Comparison of ENCODE assay signal across 8 cellular contexts in genomic region chrX:120629667-120630537, GRCh38. TPM values are rescaled to one million over a fixed set of nuclear protein-coding genes. Genes with fewer than 3 reads are reported as not detected.
DNase-seq lines count a peak whose midpoint lies in the region; ATAC-seq and TF ChIP-seq lines count a peak whose summit lies in the region.

Gene C1GALT1C1 (minus strand): TSS chrX:120630054. CDS start chrX:120627166, 2,888 bp downstream.

- DNase-seq in NCI-H1092 treated with DMSO at 0.1 percent for 48 hours (lab: John Stamatoyannopoulos, UW) (peak; percentile 98), SKM-1 (lab: John Stamatoyannopoulos, UW; ENCODE audit: unreplicated experiment) (peak; percentile 89), glutamatergic neuron (peak; percentile 90), osteoblast (ENCODE audit: insufficient read length, low spot score, missing footprints) (peak; percentile 82), thoracic aorta (ENCODE audit: low spot score) (peak; percentile 55)

- no peaks in the 10 kb centered on the region for H3K36me3 Mint-ChIP-seq in activated naive CD8-positive, alpha-beta T cell
- H3K36me3 Mint-ChIP-seq in glutamatergic neuron (ENCODE audit: unreplicated experiment): no peaks in the 10 kb centered on the region

- H3K4me2 ChIP-seq in osteoblast (ENCODE audit: insufficient read depth, low read length): peak within 1 kb of the TSS; percentile 86

- H2AFZ ChIP-seq in osteoblast (ENCODE audit: low read length): peak within 1 kb of the TSS; percentile 65

- ATAC-seq in HG02610 (IDR thresholded peaks at IDR 0.05; ENCODE audit: unreplicated experiment): peak; percentile 96
- ATAC-seq in thoracic aorta (ENCODE audit: insufficient number of reproducible peaks, low FRiP score, low read depth): peak; percentile 97

- no peaks in the 10 kb centered on the region for H3K27me3 Mint-ChIP-seq in activated naive CD8-positive, alpha-beta T cell
- H3K27me3 Mint-ChIP-seq in glutamatergic neuron (ENCODE audit: unreplicated experiment): no peaks in the 10 kb centered on the region

- H3K27me3 ChIP-seq in osteoblast (ENCODE audit: insufficient read depth, low read length) (no peaks in the 10 kb centered on the region), thoracic aorta (replicated peaks; ENCODE audit: insufficient read depth) (no peaks in the 10 kb centered on the region)

- H3K4me1 ChIP-seq in osteoblast (ENCODE audit: insufficient read depth, low read length) (peaks cover 10% of the 10 kb centered on the region), thoracic aorta (ENCODE audit: control insufficient read depth in 1 of 2, low read depth in 2 of 2) (peaks cover 0 to 6% of the 10 kb centered on the region in 2 donors)

- H3K79me2 ChIP-seq in osteoblast (ENCODE audit: insufficient read depth, low read length): peaks cover 21% of the 10 kb centered on the region

- H3K9me3 Mint-ChIP-seq in activated naive CD8-positive, alpha-beta T cell (ENCODE audit: low read depth): no peaks in the 10 kb centered on the region
- no peaks in the 10 kb centered on the region for H3K9me3 Mint-ChIP-seq in glutamatergic neuron (ENCODE audit: unreplicated experiment)

- peak within 1 kb of the TSS; percentile 82 for H3K27ac ChIP-seq in osteoblast (ENCODE audit: low read depth, low read length)
- peak within 1 kb of the TSS; percentile 82 to 93 for H3K27ac ChIP-seq in thoracic aorta

- no peaks in the 10 kb centered on the region for H4K20me1 ChIP-seq in osteoblast (ENCODE audit: insufficient read depth, low read length)

- peaks cover 21% of the 10 kb centered on the region for H3K4me1 Mint-ChIP-seq in activated naive CD8-positive, alpha-beta T cell (ENCODE audit: low read depth)
- no peaks in the 10 kb centered on the region for H3K4me1 Mint-ChIP-seq in glutamatergic neuron (ENCODE audit: low read depth, unreplicated experiment)

- no peaks in the 10 kb centered on the region for H3K9me3 ChIP-seq in osteoblast (ENCODE audit: low read depth, low read length)
- H3K9me3 ChIP-seq in thoracic aorta: no peaks in the 10 kb centered on the region

- H3K4me3 ChIP-seq in GM08714 (ENCODE audit: low read length): peak within 1 kb of the TSS; percentile 72
- H3K4me3 ChIP-seq in osteoblast (ENCODE audit: insufficient read depth, low read length): peak within 1 kb of the TSS; percentile 83
- peak within 1 kb of the TSS; percentile 76 for H3K4me3 ChIP-seq in thoracic aorta

- TF ChIP-seq CTCF in glutamatergic neuron (IDR thresholded peaks at IDR 0.05; ENCODE audit: partially characterized antibody, unreplicated experiment) (no peak), osteoblast (IDR thresholded peaks at IDR 0.05; ENCODE audit: extremely low read depth, low read depth, low read length) (no peak), thoracic aorta (IDR thresholded peaks at IDR 0.05) (no peak)

- H3K4me3 Mint-ChIP-seq in activated naive CD8-positive, alpha-beta T cell: peak within 1 kb of the TSS; percentile 96
- peak within 1 kb of the TSS; percentile 93 for H3K4me3 Mint-ChIP-seq in glutamatergic neuron (ENCODE audit: unreplicated experiment)

- H3K27ac Mint-ChIP-seq in activated naive CD8-positive, alpha-beta T cell: peak within 1 kb of the TSS; percentile 98
- peak within 1 kb of the TSS; percentile 91 for H3K27ac Mint-ChIP-seq in glutamatergic neuron (ENCODE audit: unreplicated experiment)

- H3K36me3 ChIP-seq in osteoblast (ENCODE audit: insufficient read depth, low read length) (no peaks in the 10 kb centered on the region), thoracic aorta (no peaks in the 10 kb centered on the region)

RNA-seq across cellular contexts. Expression of gene C1GALT1C1, which starts in this region (rescaled TPM):
- total RNA-seq in glutamatergic neuron (ENCODE audit: unreplicated experiment): 10.2 TPM
- 33.6 and 36.9 TPM in 2 replicates for total RNA-seq in osteoblast
- 10 to 100 TPM; 26.8 to 30.1 TPM for total RNA-seq in thoracic aorta

Comparison
In these comparisons a context has a peak if more than half of its experiments do, and no peak if none do; other contexts are left out.
1. Peak in every context shown above with its lines: DNase-seq, ATAC-seq, H3K4me3 ChIP-seq and H3K27ac ChIP-seq.